Comparison of ENCODE assay signal across 8 cellular contexts in the genomic region with DNA sequence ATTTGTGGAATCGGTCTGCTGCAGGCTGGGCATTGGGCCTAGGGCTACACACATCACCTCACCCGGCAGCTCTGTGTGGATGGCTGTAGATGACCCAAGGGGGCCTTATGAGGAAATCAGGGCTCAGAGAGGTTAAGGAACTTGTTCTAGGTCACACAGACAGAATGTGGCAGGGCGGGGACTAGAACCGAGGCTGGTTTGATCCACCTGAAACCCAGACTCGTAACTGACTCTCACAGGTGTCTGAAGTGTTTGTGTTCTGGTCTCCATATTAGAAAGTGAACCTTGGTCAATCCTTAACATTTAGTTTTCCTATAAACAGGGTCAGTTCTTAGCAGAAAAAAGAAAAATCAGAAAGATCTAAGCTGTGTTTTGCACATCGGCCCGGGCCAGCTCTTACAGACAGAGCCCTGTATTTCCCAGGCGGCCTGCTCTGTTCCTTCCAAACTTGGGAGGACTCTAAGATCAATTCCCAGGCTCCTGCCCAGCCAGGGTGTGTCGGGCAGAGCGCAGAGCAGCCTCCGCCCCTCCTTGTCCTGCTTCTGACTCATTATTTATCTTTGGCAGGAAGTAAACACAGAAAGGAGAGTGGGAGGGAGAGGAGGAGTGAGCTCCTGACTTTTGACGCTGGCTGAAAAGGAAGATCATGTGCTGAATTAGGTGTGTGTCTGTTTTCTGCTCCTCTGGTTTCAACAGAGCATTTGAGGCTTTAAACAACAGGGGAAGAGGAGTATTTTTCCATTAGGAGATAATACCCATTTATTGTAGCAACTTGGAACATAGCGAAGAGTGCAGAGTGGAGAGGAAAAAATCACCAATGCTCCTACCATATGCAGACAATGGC.
DNase-seq lines count a peak whose midpoint lies in the region; ATAC-seq and TF ChIP-seq lines count a peak whose summit lies in the region.

No MANE protein-coding gene starts in this region.

- no peak for ATAC-seq in GM21367 (IDR thresholded peaks at IDR 0.05; ENCODE audit: unreplicated experiment)

- no peak for TF ChIP-seq CTCF in Peyer's patch (IDR thresholded peaks at IDR 0.05)

- intact Hi-C loops in activated naive CD4-positive, alpha-beta T cell treated with anti-CD3 and anti-CD28 coated beads for 36 hours (cut with micrococcal nuclease), result no loop called here

- no peaks in the 10 kb centered on the region for H3K4me1 Mint-ChIP-seq in activated naive CD4-positive, alpha-beta T cell treated with anti-CD3 and anti-CD28 coated beads for 36 hours (ENCODE audit: low read depth)

- TF ChIP-seq POLR2A in Peyer's patch (IDR thresholded peaks at IDR 0.05) (peak in 1 of 2 donors; percentile 36), erythroblast (IDR thresholded peaks at IDR 0.05; ENCODE audit: low read length) (no peak)

- CTCF ChIA-PET in activated naive CD4-positive, alpha-beta T cell treated with anti-CD3 and anti-CD28 coated beads for 36 hours (lab: Charles Lee), result no interaction called here

- H3K9me3 ChIP-seq in Peyer's patch (no peaks in the 10 kb centered on the region), muscle layer of colon (ENCODE audit: low read length) (no peaks in the 10 kb centered on the region)

- H3K27me3 Mint-ChIP-seq in activated naive CD4-positive, alpha-beta T cell treated with anti-CD3 and anti-CD28 coated beads for 36 hours (ENCODE audit: low read depth), result peaks cover 2% of the 10 kb centered on the region

- H3K27ac Mint-ChIP-seq in activated naive CD4-positive, alpha-beta T cell treated with anti-CD3 and anti-CD28 coated beads for 36 hours, result no peak overlapping the region

- H3K27ac ChIP-seq in Peyer's patch, result peak overlapping the region in 3 of 4 donors; percentile 79 to 87 (median 84)
- H3K27ac ChIP-seq in muscle layer of colon (ENCODE audit: low read depth, low read length), result peak overlapping the region; percentile 74

- H3K4me3 ChIP-seq in Peyer's patch, result no peak overlapping the region
- H3K4me3 ChIP-seq in muscle layer of colon (ENCODE audit: low read depth in 1 of 2, low read length in 2 of 2), result no peak overlapping the region

- no peaks in the 10 kb centered on the region for H3K27me3 ChIP-seq in Peyer's patch
- no peaks in the 10 kb centered on the region for H3K27me3 ChIP-seq in muscle layer of colon (ENCODE audit: control insufficient read depth in 1 of 2, insufficient read depth in 2 of 2, low read length in 2 of 2)

- H3K36me3 ChIP-seq in Peyer's patch, result no peaks in the 10 kb centered on the region
- no peaks in the 10 kb centered on the region for H3K36me3 ChIP-seq in muscle layer of colon (ENCODE audit: insufficient read depth, low read length)

- H3K9ac ChIP-seq in muscle layer of colon (ENCODE audit: low read length), result peak overlapping the region; percentile 30

- peaks cover 0 to 23% (median 0%) of the 10 kb centered on the region in 4 donors for H3K4me1 ChIP-seq in Peyer's patch
- H3K4me1 ChIP-seq in muscle layer of colon (ENCODE audit: insufficient read depth, low read length), result peaks cover 8% of the 10 kb centered on the region

- DNase-seq in DMS 273 (lab: John Stamatoyannopoulos, UW; ENCODE audit: unreplicated experiment) (peak; percentile 54), DMS 273 treated with DMSO at 0.1 percent for 48 hours (lab: John Stamatoyannopoulos, UW) (no peak), Peyer's patch (peak; percentile 17 to 88 (median 84)), erythroblast (lab: John Stamatoyannopoulos, UW) (peak; percentile 26 to 50), NAMALWA (ENCODE audit: low spot score) (no peak)
- DNase-seq in activated naive CD4-positive, alpha-beta T cell treated with anti-CD3 and anti-CD28 coated beads for 36 hours, result no peak

- no peak overlapping the region for H3K4me3 Mint-ChIP-seq in activated naive CD4-positive, alpha-beta T cell treated with anti-CD3 and anti-CD28 coated beads for 36 hours

- H3K36me3 Mint-ChIP-seq in activated naive CD4-positive, alpha-beta T cell treated with anti-CD3 and anti-CD28 coated beads for 36 hours (ENCODE audit: low read depth), result no peaks in the 10 kb centered on the region

- no peaks in the 10 kb centered on the region for H3K9me3 Mint-ChIP-seq in activated naive CD4-positive, alpha-beta T cell treated with anti-CD3 and anti-CD28 coated beads for 36 hours

Comparison
In these comparisons a context has a peak if more than half of its experiments do, and no peak if none do; other contexts are left out.
1. DNase-seq: peak in DMS 273 (single experiment), Peyer's patch (3 of 3) and erythroblast (2 of 2); none in DMS 273 treated with DMSO at 0.1 percent for 48 hours (single experiment), NAMALWA (single experiment) and activated naive CD4-positive, alpha-beta T cell treated with anti-CD3 and anti-CD28 coated beads for 36 hours (single experiment).